Comparison of ENCODE assay signal across 8 cellular contexts in the genomic region with DNA sequence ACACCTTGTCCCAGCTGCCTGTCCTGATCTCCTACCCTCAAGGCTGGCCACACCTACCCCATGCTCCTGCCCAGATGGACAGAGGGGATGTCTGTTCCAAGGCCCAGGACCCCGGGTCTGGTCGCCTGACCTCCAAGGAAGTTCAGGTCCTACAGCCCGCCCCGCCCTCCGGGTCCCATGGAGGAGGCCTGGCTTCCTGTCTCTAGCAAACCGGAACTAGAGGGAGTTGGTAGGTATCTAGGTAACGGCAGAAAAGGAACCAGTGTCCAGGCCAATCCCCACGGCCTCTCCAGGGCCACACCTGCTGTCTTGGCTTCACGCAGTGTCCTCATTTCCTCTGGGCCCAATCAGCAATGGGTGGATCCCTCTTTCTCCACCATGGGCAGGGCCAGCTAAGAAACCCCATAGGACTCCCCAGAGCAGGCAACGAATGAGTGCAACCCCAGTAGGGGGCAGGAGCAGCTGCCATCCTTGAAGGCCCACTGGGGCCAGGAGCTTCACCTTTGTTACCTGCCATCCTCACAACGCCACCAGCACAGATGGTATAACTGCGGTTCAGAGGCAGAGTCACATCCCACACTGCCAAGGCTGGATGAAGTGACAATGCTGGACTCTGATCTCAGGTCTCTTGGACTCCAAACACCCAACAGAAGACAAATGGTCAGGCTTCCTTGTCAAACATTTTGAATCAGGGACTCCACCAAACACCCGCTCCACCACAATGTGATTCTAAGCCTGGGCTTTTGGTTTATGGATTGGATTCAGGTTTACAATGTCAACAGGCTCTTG. TPM values are rescaled to one million over a fixed set of nuclear protein-coding genes. Genes with fewer than 3 reads are reported as not detected.
A peak's percentile ranks its signal among the peaks of the same experiment; 100 is the strongest.
DNase-seq lines count a peak whose midpoint lies in the region; ATAC-seq and TF ChIP-seq lines count a peak whose summit lies in the region.

No MANE protein-coding gene starts in this region.

- no peak overlapping the region for H3K4me2 ChIP-seq in osteoblast (ENCODE audit: insufficient read depth, low read length)

- H4K20me1 ChIP-seq in osteoblast (ENCODE audit: insufficient read depth, low read length): peaks cover 41% of the 10 kb centered on the region

- H3K27me3 ChIP-seq in GM06990 (replicated peaks; ENCODE audit: control insufficient read depth, insufficient read depth, low read length) (no peaks in the 10 kb centered on the region), colonic mucosa (no peaks in the 10 kb centered on the region), osteoblast (ENCODE audit: insufficient read depth, low read length) (no peaks in the 10 kb centered on the region)

- peak; percentile 36 for TF ChIP-seq CTCF in GM06990 (IDR thresholded peaks at IDR 0.05; ENCODE audit: insufficient read depth, low read length, poor library complexity, severe bottlenecking)
- peak; percentile 17 for TF ChIP-seq CTCF in colonic mucosa (IDR thresholded peaks at IDR 0.05)
- no peak for TF ChIP-seq CTCF in osteoblast (IDR thresholded peaks at IDR 0.05; ENCODE audit: extremely low read depth, low read depth, low read length)

- peaks cover 92% of the 10 kb centered on the region for H3K79me2 ChIP-seq in osteoblast (ENCODE audit: insufficient read depth, low read length)

- intact Hi-C loops in colonic mucosa (cut with DNase I): no loop called here

- H3K4me3 ChIP-seq in GM06990 (replicated peaks; ENCODE audit: low read depth, low read length): peak overlapping the region; percentile 52
- peak overlapping the region; percentile 46 for H3K4me3 ChIP-seq in colonic mucosa
- H3K4me3 ChIP-seq in osteoblast (ENCODE audit: insufficient read depth, low read length): no peak overlapping the region

- no peak overlapping the region for H2AFZ ChIP-seq in osteoblast (ENCODE audit: low read length)

- H3K4me1 ChIP-seq in colonic mucosa (peaks cover 43% of the 10 kb centered on the region), osteoblast (ENCODE audit: insufficient read depth, low read length) (peaks cover 53% of the 10 kb centered on the region)

- no peak for ATAC-seq in GM21737 (IDR thresholded peaks at IDR 0.05; ENCODE audit: unreplicated experiment)

- peak; percentile 73 for DNase-seq in GM06990 (ENCODE audit: extremely low read depth, insufficient read length)
- DNase-seq in NCI-H2029 treated with DMSO at 0.1 percent for 48 hours (lab: John Stamatoyannopoulos, UW): peak; percentile 30
- DNase-seq in colonic mucosa: peak; percentile 88
- peak; percentile 73 for DNase-seq in osteoblast (ENCODE audit: insufficient read length, low spot score, missing footprints)
- no peak for DNase-seq in NCI-H1105 treated with DMSO at 0.1 percent for 48 hours (lab: John Stamatoyannopoulos, UW)
- no peak for DNase-seq in dedifferentiated amniotic fluid mesenchymal stem cell (ENCODE audit: extremely low spot score)
- DNase-seq in HK-2 (ENCODE audit: unreplicated experiment): no peak

- H3K9me3 ChIP-seq in colonic mucosa (no peaks in the 10 kb centered on the region), osteoblast (ENCODE audit: low read depth, low read length) (no peaks in the 10 kb centered on the region)

- H3K9ac ChIP-seq in colonic mucosa (ENCODE audit: low read depth in 2 of 2, low read length in 2 of 2): peak overlapping the region; percentile 77 to 83

- H3K27ac ChIP-seq in colonic mucosa (peak overlapping the region; percentile 86), osteoblast (ENCODE audit: low read depth, low read length) (peak overlapping the region; percentile 7)

- H3K36me3 ChIP-seq in GM06990 (ENCODE audit: control insufficient read depth, insufficient read depth, low read length) (peaks cover 3% of the 10 kb centered on the region), colonic mucosa (peaks cover 16% of the 10 kb centered on the region), osteoblast (ENCODE audit: insufficient read depth, low read length) (peaks cover 45% of the 10 kb centered on the region)

RNA-seq across cellular contexts. Expression of gene RPLP0, which starts 25.1 kb away (rescaled TPM):
- total RNA-seq in colonic mucosa (1,000 to 10,000 TPM; 1,834 to 2,096 TPM), osteoblast (2,042 and 2,075 TPM in 2 replicates)

RNA-seq across cellular contexts. Expression of gene GCN1, which starts 31.5 kb away (rescaled TPM):
- total RNA-seq in colonic mucosa (100 to 1,000 TPM in 1 of 2 donors, 10 to 100 TPM in 1; 53.4 to 144 TPM), osteoblast (103 and 143 TPM in 2 replicates)

RNA-seq across cellular contexts. Expression of gene PXN, which starts 39.5 kb away (rescaled TPM):
- total RNA-seq in colonic mucosa (100 to 1,000 TPM; 133 to 142 TPM), osteoblast (41.6 and 46.3 TPM in 2 replicates)

Comparison
In these comparisons a context has a peak if more than half of its experiments do, and no peak if none do; other contexts are left out.
1. DNase-seq: peak in GM06990 (single experiment), NCI-H2029 treated with DMSO at 0.1 percent for 48 hours (single experiment), colonic mucosa (single experiment) and osteoblast (single experiment); none in NCI-H1105 treated with DMSO at 0.1 percent for 48 hours (single experiment), dedifferentiated amniotic fluid mesenchymal stem cell (single experiment) and HK-2 (single experiment).